8 cellular contexts compared by ENCODE assay signal in genomic region chr11:74397531-74398243, GRCh38. TPM values are rescaled to one million over a fixed set of nuclear protein-coding genes. Genes with fewer than 3 reads are reported as not detected.
DNase-seq lines count a peak whose midpoint lies in the region; ATAC-seq and TF ChIP-seq lines count a peak whose summit lies in the region.

No MANE protein-coding gene starts in this region.

- ATAC-seq in HG03571 (IDR thresholded peaks at IDR 0.05; ENCODE audit: unreplicated experiment) = peak; percentile 5
- peak; percentile 23 for ATAC-seq in activated T-helper 17 cell treated with anti-CD3 and anti-CD28 coated beads, Interleukin-2, amount 50 U/mL, for 72 hours (replicated peaks)
- peak; percentile 42 for ATAC-seq in foreskin keratinocyte
- ATAC-seq in GM18517 (IDR thresholded peaks at IDR 0.05; ENCODE audit: unreplicated experiment) = no peak

- H4K8ac ChIP-seq in neuronal stem cell (ENCODE audit: low read depth, low read length) = no peak overlapping the region

- peaks cover 5% of the 10 kb centered on the region for H3K79me1 ChIP-seq in neuronal stem cell (ENCODE audit: low read depth, low read length)

- peak overlapping the region; percentile 83 for H3K4me2 ChIP-seq in neuronal stem cell (ENCODE audit: insufficient read depth, low read length, poor library complexity, severe bottlenecking)

- WGBS in neuronal stem cell (ENCODE audit: extremely low coverage in 2 of 2, insufficient read length in 2 of 2, insufficient replicate concordance in 1 of 2), 2 donors = no CpG with 5 or more reads among the region's 34 CpGs

- peak overlapping the region; percentile 99 for H3K14ac ChIP-seq in neuronal stem cell (ENCODE audit: low read length)

- peak overlapping the region; percentile 97 for H3K18ac ChIP-seq in neuronal stem cell (ENCODE audit: low read length)

- peak overlapping the region; percentile 37 for H2AK5ac ChIP-seq in neuronal stem cell (ENCODE audit: low read depth, low read length)

- H3K27ac Mint-ChIP-seq in activated T-helper 17 cell treated with anti-CD3 and anti-CD28 coated beads, Interleukin-2, amount 50 U/mL, for 72 hours = peak overlapping the region; percentile 95

- peak; percentile 31 for TF ChIP-seq CTCF in foreskin keratinocyte (conservative IDR thresholded peaks at IDR 0.05)

- H2BK5ac ChIP-seq in neuronal stem cell (ENCODE audit: low read length) = peak overlapping the region; percentile 66

- H3K27me3 ChIP-seq in NT2/D1 (ENCODE audit: insufficient read depth, insufficient read length) = peaks cover 3% of the 10 kb centered on the region
- no peaks in the 10 kb centered on the region for H3K27me3 ChIP-seq in foreskin keratinocyte
- no peaks in the 10 kb centered on the region for H3K27me3 ChIP-seq in neuronal stem cell (ENCODE audit: control insufficient read depth in 3 of 3, insufficient read depth in 3 of 3, low read depth in 1 of 3, low read length in 3 of 3)

- H3K27me3 Mint-ChIP-seq in activated T-helper 17 cell treated with anti-CD3 and anti-CD28 coated beads, Interleukin-2, amount 50 U/mL, for 72 hours = no peaks in the 10 kb centered on the region

- H3K4me1 Mint-ChIP-seq in activated T-helper 17 cell treated with anti-CD3 and anti-CD28 coated beads, Interleukin-2, amount 50 U/mL, for 72 hours = peaks cover 26% of the 10 kb centered on the region

- no peaks in the 10 kb centered on the region for H3K9me3 Mint-ChIP-seq in activated T-helper 17 cell treated with anti-CD3 and anti-CD28 coated beads, Interleukin-2, amount 50 U/mL, for 72 hours

- peak overlapping the region; percentile 89 for H3K23ac ChIP-seq in neuronal stem cell (ENCODE audit: low read depth, low read length, poor library complexity)

- no peaks in the 10 kb centered on the region for H3K36me3 Mint-ChIP-seq in activated T-helper 17 cell treated with anti-CD3 and anti-CD28 coated beads, Interleukin-2, amount 50 U/mL, for 72 hours (ENCODE audit: low read depth)

- H3K4me3 ChIP-seq in NT2/D1 (ENCODE audit: insufficient read length, low read depth) (peak overlapping the region; percentile 80), neuronal stem cell (ENCODE audit: low read length in 2 of 2) (peak overlapping the region; percentile 91 to 92)

- H3K9ac ChIP-seq in NT2/D1 (ENCODE audit: insufficient read length, low read depth) (peak overlapping the region; percentile 71), neuronal stem cell (ENCODE audit: low read depth, low read length, poor library complexity) (peak overlapping the region; percentile 97)

- DNase-seq in NCI-H1417 (lab: John Stamatoyannopoulos, UW) (peak; percentile 50 to 83 (median 59)), NCI-H1417 treated with DMSO at 0.1 percent for 48 hours (lab: John Stamatoyannopoulos, UW) (no peak), NT2/D1 (ENCODE audit: low read depth, low spot score) (peak; percentile 18), foreskin keratinocyte (peak in 1 of 2 donors; percentile 73), neuronal stem cell (ENCODE audit: low spot score) (peak; percentile 27)

- peak overlapping the region; percentile 99 for H2AFZ ChIP-seq in neuronal stem cell (ENCODE audit: low read length)

- H3K36me3 ChIP-seq in NT2/D1 (ENCODE audit: insufficient read depth, insufficient read length, low read length) (no peaks in the 10 kb centered on the region), neuronal stem cell (replicated peaks in 1 of 2; ENCODE audit: control insufficient read depth in 2 of 2, insufficient read depth in 2 of 2, low read length in 2 of 2) (no peaks in the 10 kb centered on the region)

- H2BK120ac ChIP-seq in neuronal stem cell (ENCODE audit: low read depth, low read length) = no peak overlapping the region

- peak overlapping the region; percentile 93 for H3K4me3 Mint-ChIP-seq in activated T-helper 17 cell treated with anti-CD3 and anti-CD28 coated beads, Interleukin-2, amount 50 U/mL, for 72 hours

- no peak overlapping the region for H4K91ac ChIP-seq in neuronal stem cell (ENCODE audit: low read depth, low read length, poor library complexity)

- peak overlapping the region; percentile 75 for H2BK15ac ChIP-seq in neuronal stem cell (ENCODE audit: low read length)

- H3K9me3 ChIP-seq in NT2/D1 (ENCODE audit: insufficient read depth, low read length) (no peaks in the 10 kb centered on the region), neuronal stem cell (replicated peaks in 1 of 2; ENCODE audit: control insufficient read depth in 2 of 2, insufficient read depth in 1 of 2, low read depth in 1 of 2, low read length in 2 of 2) (no peaks in the 10 kb centered on the region)

- H3K27ac ChIP-seq in foreskin keratinocyte = peak overlapping the region; percentile 44
- no peak overlapping the region for H3K27ac ChIP-seq in neuronal stem cell (replicated peaks; ENCODE audit: low read length)

- no peaks in the 10 kb centered on the region for H3K4me1 ChIP-seq in NT2/D1 (ENCODE audit: insufficient read depth, insufficient read length)
- no peaks in the 10 kb centered on the region for H3K4me1 ChIP-seq in foreskin keratinocyte
- peaks cover 0 to 2% of the 10 kb centered on the region in 2 donors for H3K4me1 ChIP-seq in neuronal stem cell (ENCODE audit: control insufficient read depth in 2 of 2, insufficient read depth in 1 of 2, low read depth in 1 of 2, low read length in 2 of 2)

- peak overlapping the region; percentile 89 for H3K4ac ChIP-seq in neuronal stem cell (ENCODE audit: low read length)

- H2BK12ac ChIP-seq in neuronal stem cell (ENCODE audit: low read length) = peak overlapping the region; percentile 58

RNA-seq across cellular contexts. Expression of gene PGM2L1, which starts 0.5 kb away (rescaled TPM):
- total RNA-seq in activated T-helper 17 cell treated with anti-CD3 and anti-CD28 coated beads, Interleukin-2, amount 50 U/mL, for 72 hours = 1 to 10 TPM; 5.1 to 7.9 TPM
- 2.6 and 4.1 TPM in 2 replicates for total RNA-seq in foreskin keratinocyte
- 0.70 and 0.86 TPM in 2 replicates for polyA plus RNA-seq in foreskin keratinocyte
- polyA plus RNA-seq in neuronal stem cell (2013, experiment 1 of 2) = 6.2 TPM
- 6.2 TPM for polyA plus RNA-seq in neuronal stem cell (2013, experiment 2 of 2)
